1 cellular context compared by ENCODE assay signal in genomic region chr6:35663001-35663400, GRCh38.
TF ChIP-seq lines count a peak whose summit lies in the region.

No MANE protein-coding gene starts in this region.

TF ChIP-seq in SK-N-SH treated with all-trans-retinoic acid at 6 μM for 48 hours, 23 proteins besides CTCF, POLR2A, EP300 and RAD21 (continued from another document):
- TF ChIP-seq, protein P1, sequence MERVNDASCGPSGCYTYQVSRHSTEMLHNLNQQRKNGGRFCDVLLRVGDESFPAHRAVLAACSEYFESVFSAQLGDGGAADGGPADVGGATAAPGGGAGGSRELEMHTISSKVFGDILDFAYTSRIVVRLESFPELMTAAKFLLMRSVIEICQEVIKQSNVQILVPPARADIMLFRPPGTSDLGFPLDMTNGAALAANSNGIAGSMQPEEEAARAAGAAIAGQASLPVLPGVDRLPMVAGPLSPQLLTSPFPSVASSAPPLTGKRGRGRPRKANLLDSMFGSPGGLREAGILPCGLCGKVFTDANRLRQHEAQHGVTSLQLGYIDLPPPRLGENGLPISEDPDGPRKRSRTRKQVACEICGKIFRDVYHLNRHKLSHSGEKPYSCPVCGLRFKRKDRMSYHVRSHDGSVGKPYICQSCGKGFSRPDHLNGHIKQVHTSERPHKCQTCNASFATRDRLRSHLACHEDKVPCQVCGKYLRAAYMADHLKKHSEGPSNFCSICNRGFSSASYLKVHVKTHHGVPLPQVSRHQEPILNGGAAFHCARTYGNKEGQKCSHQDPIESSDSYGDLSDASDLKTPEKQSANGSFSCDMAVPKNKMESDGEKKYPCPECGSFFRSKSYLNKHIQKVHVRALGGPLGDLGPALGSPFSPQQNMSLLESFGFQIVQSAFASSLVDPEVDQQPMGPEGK (CRISPR knock-in tag; IDR thresholded peaks at IDR 0.05; ENCODE audit: borderline replicate concordance) = no peak
- TF ChIP-seq ZC3H10 (CRISPR knock-in tag; IDR thresholded peaks at IDR 0.05) (no peak), TSHZ2 (CRISPR knock-in tag; IDR thresholded peaks at IDR 0.05) (no peak), ZFP30 (CRISPR knock-in tag; IDR thresholded peaks at IDR 0.05) (no peak)
